ENCODE assay signal across 32 cellular contexts in genomic region chrX:50082741-50083140, GRCh38.
"Had no signal": no experiment of that assay in that cellular context is flagged by ENCODE, and none has a peak within 500 bp of the region (broad histone marks: within the 10 kb centered on the region; RNA-seq: fewer than 3 reads in every experiment).

No MANE protein-coding gene starts in this region.

- H3K4me3 ChIP-seq: coronary artery, esophagus muscularis mucosa, gastrocnemius medialis, heart left ventricle had no signal

- H3K9me3 Mint-ChIP-seq: activated B cell treated with CpG ODN at 0.5 μM for 24 hours; activated CD4-positive, alpha-beta T cell treated with anti-CD3 and anti-CD28 coated beads, Interleukin-2, amount 10 ng/mL, durations not matched to agents 24 days and 14 days; activated CD8-positive, alpha-beta T cell treated with anti-CD3 and anti-CD28 coated beads for 36 hours; activated T-cell treated with anti-CD3 and anti-CD28 coated beads, Interleukin-2, amount 50 U/mL, for 4 hours; activated T-helper 17 cell treated with anti-CD3 and anti-CD28 coated beads, Interleukin-2, amount 50 U/mL, for 72 hours; central memory CD8-positive, alpha-beta T cell; effector memory CD8-positive, alpha-beta T cell; T-helper 2 cell treated with Interferon-gamma antibody and Interleukin-4, amounts not matched to agents 5 μg/mL and 100 μg/mL, for 36 hours had no signal

- H3K4me1 ChIP-seq: esophagus muscularis mucosa, foreskin keratinocyte, gastrocnemius medialis, heart left ventricle had no signal

- H3K27me3 ChIP-seq: brain microvascular endothelial cell, esophagus muscularis mucosa, foreskin keratinocyte, gastrocnemius medialis, heart left ventricle had no signal

- ATAC-seq: activated CD4-positive, CD25-positive, alpha-beta regulatory T cell treated with anti-CD3 and anti-CD28 coated beads, Interleukin-2, amount 50 U/mL, for 24 hours; activated CD8-positive, alpha-beta T cell treated with anti-CD3 and anti-CD28 coated beads for 36 hours; activated T-cell treated with anti-CD3 and anti-CD28 coated beads, Interleukin-2, amount 50 U/mL, for 4 hours; activated T-helper 17 cell treated with anti-CD3 and anti-CD28 coated beads, Interleukin-2, amount 50 U/mL, for 72 hours; effector memory CD8-positive, alpha-beta T cell; foreskin keratinocyte; gastrocnemius medialis; heart left ventricle; T-helper 17 cell had no signal

- H3K27ac Mint-ChIP-seq: activated B cell treated with CpG ODN at 0.5 μM for 24 hours; activated CD4-positive, alpha-beta T cell treated with anti-CD3 and anti-CD28 coated beads, Interleukin-2, amount 10 ng/mL, durations not matched to agents 24 days and 14 days; activated CD8-positive, alpha-beta T cell treated with anti-CD3 and anti-CD28 coated beads for 36 hours; activated naive CD8-positive, alpha-beta T cell; activated T-helper 17 cell treated with anti-CD3 and anti-CD28 coated beads, Interleukin-2, amount 50 U/mL, for 72 hours; effector memory CD8-positive, alpha-beta T cell; T-helper 17 cell; T-helper 2 cell treated with Interferon-gamma antibody and Interleukin-4, amounts not matched to agents 5 μg/mL and 100 μg/mL, for 36 hours had no signal

- H3K27ac ChIP-seq: brain microvascular endothelial cell, coronary artery, esophagus muscularis mucosa, foreskin keratinocyte, gastrocnemius medialis, heart left ventricle, WERI-Rb-1 had no signal

- H3K4me3 Mint-ChIP-seq: activated B cell treated with CpG ODN at 0.5 μM for 24 hours; activated CD4-positive, alpha-beta T cell treated with anti-CD3 and anti-CD28 coated beads, Interleukin-2, amount 10 ng/mL, durations not matched to agents 24 days and 14 days; activated CD8-positive, alpha-beta T cell treated with anti-CD3 and anti-CD28 coated beads for 36 hours; activated naive CD8-positive, alpha-beta T cell; activated T-cell treated with anti-CD3 and anti-CD28 coated beads, Interleukin-2, amount 50 U/mL, for 4 hours; activated T-helper 17 cell treated with anti-CD3 and anti-CD28 coated beads, Interleukin-2, amount 50 U/mL, for 72 hours; central memory CD8-positive, alpha-beta T cell; effector memory CD8-positive, alpha-beta T cell; T-helper 17 cell; T-helper 2 cell treated with Interferon-gamma antibody and Interleukin-4, amounts not matched to agents 5 μg/mL and 100 μg/mL, for 36 hours had no signal

- H3K27me3 Mint-ChIP-seq: activated B cell treated with CpG ODN at 0.5 μM for 24 hours; activated CD4-positive, alpha-beta T cell treated with anti-CD3 and anti-CD28 coated beads, Interleukin-2, amount 10 ng/mL, durations not matched to agents 24 days and 14 days; activated CD8-positive, alpha-beta T cell treated with anti-CD3 and anti-CD28 coated beads for 36 hours; activated naive CD8-positive, alpha-beta T cell; activated T-helper 17 cell treated with anti-CD3 and anti-CD28 coated beads, Interleukin-2, amount 50 U/mL, for 72 hours; central memory CD8-positive, alpha-beta T cell; effector memory CD8-positive, alpha-beta T cell; T-helper 17 cell had no signal

- H3K4me1 Mint-ChIP-seq: activated CD4-positive, alpha-beta T cell treated with anti-CD3 and anti-CD28 coated beads, Interleukin-2, amount 10 ng/mL, durations not matched to agents 24 days and 14 days; activated T-helper 17 cell treated with anti-CD3 and anti-CD28 coated beads, Interleukin-2, amount 50 U/mL, for 72 hours; central memory CD8-positive, alpha-beta T cell had no signal

- H3K36me3 ChIP-seq: brain microvascular endothelial cell, heart left ventricle, WERI-Rb-1 had no signal

- FAIRE-seq: bronchial epithelial cell had no signal

- DNase-seq: activated B cell treated with CpG ODN at 0.5 μM for 24 hours; activated CD4-positive, alpha-beta T cell treated with anti-CD3 and anti-CD28 coated beads, Interleukin-2, amount 10 ng/mL, durations not matched to agents 24 days and 14 days; activated CD8-positive, alpha-beta memory T cell treated with anti-CD3 and anti-CD28 coated beads for 24 hours; activated CD8-positive, alpha-beta T cell treated with anti-CD3 and anti-CD28 coated beads for 36 hours; activated effector memory CD4-positive, alpha-beta T cell treated with Interleukin-2 at 50 U/mL for 16 hours; activated gamma-delta T cell treated with Interleukin-2 at 50 U/mL for 16 hours; activated naive CD4-positive, alpha-beta T cell treated with anti-CD3 and anti-CD28 coated beads, Interleukin-2, amount 50 U/mL, for 16 hours; activated naive CD4-positive, alpha-beta T cell treated with Interleukin-2 at 50 U/mL for 16 hours; activated T-cell treated with anti-CD3 and anti-CD28 coated beads, Interleukin-2, amount 50 U/mL, for 4 hours; amniotic stem cell; anterior cingulate cortex; brain microvascular endothelial cell; dermis blood vessel endothelial cell; effector CD4-positive, alpha-beta T cell; effector memory CD8-positive, alpha-beta T cell; erythroblast; foreskin keratinocyte; gastrocnemius medialis; glutamatergic neuron; heart left ventricle; T-helper 1 cell; T-helper 17 cell; T1000; WERI-Rb-1 had no signal

- H3K9me3 ChIP-seq: esophagus muscularis mucosa, gastrocnemius medialis, heart left ventricle had no signal
